In genomic region chr10:74000244-74000643, GRCh38 we compare ENCODE assay signal across 8 cellular contexts. TPM values are rescaled to one million over a fixed set of nuclear protein-coding genes. Genes with fewer than 3 reads are reported as not detected.
DNase-seq lines count a peak whose midpoint lies in the region; ATAC-seq, FAIRE-seq and TF ChIP-seq lines count a peak whose summit lies in the region.
"Not testable (repeated sequence)": the region's sequence is repeated elsewhere in the genome, so short reads cannot be mapped to it uniquely, and the experiment has no call there.

No MANE protein-coding gene starts in this region.

- H3K4me2 ChIP-seq in HepG2 (ENCODE audit: low read depth, low read length) (peak overlapping the region; percentile 92; the same call in 1 of the 2 replicates), osteoblast (ENCODE audit: insufficient read depth, low read length) (peak overlapping the region; percentile 92)

- TF ChIP-seq EP300 in HepG2 (IDR thresholded peaks at IDR 0.05; ENCODE audit: low read depth in 2 of 2, low read length in 2 of 2); HepG2 (CRISPR knock-in tag; IDR thresholded peaks at IDR 0.05; ENCODE audit: borderline replicate concordance): not testable (repeated sequence)

- CTCF ChIA-PET in HepG2 (lab: Yijun Ruan, JAX; ENCODE audit: low intra/inter-chr PET ratio, low total read pairs): interaction anchor here (1.1 kb wide), 1 partner anchor 43 kb away, joined by 3 read pairs; no protein-coding TSS in a partner anchor

- WGBS in HepG2 (ENCODE audit: low lambda C conversion rate): 97% methylated on average over 11 of the region's 11 CpGs

- POLR2A ChIA-PET in HepG2 (lab: Yijun Ruan, JAX): interaction anchor here (0.7 to 0.8 kb wide), 2 partner anchors 150 to 177 kb away, joined by 3 to 4 read pairs; no protein-coding TSS in a partner anchor

- in situ Hi-C loops in HepG2 (cut with HindIII; ENCODE audit: extremely low pct_ligation_motif_present, low pct_unique_long_range_greater_than_20kb): not testable (repeated sequence)

- not testable (repeated sequence) for H2AFZ ChIP-seq in HepG2 (ENCODE audit: low read length); osteoblast (ENCODE audit: low read length)

- BruUV-seq in HepG2 (replicated peaks; lab: Mats Ljungman, UMichigan): not testable (repeated sequence)

- H3K36me3 ChIP-seq in HUES48 (ENCODE audit: control insufficient read depth, insufficient read depth, low read length): peaks cover 46% of the 10 kb centered on the region
- H3K36me3 ChIP-seq in HepG2 (replicated peaks in 1 of 2; ENCODE audit: control insufficient read depth in 1 of 2, insufficient read depth in 2 of 2, low read length in 2 of 2); subcutaneous abdominal adipose tissue (ENCODE audit: control insufficient read depth in 5 of 5, insufficient read depth in 5 of 5, low read length in 5 of 5): not testable (repeated sequence)
- peaks cover 18% of the 10 kb centered on the region for H3K36me3 ChIP-seq in osteoblast (ENCODE audit: insufficient read depth, low read length)

- not testable (repeated sequence) for FAIRE-seq in HepG2 (lab: Jason Lieb, UNC)

- H3K27ac Mint-ChIP-seq in T-helper 2 cell treated with Interferon-gamma antibody and Interleukin-4, amounts not matched to agents 5 μg/mL and 100 μg/mL, for 36 hours: not testable (repeated sequence)

- H3K9me3 Mint-ChIP-seq in T-helper 2 cell treated with Interferon-gamma antibody and Interleukin-4, amounts not matched to agents 5 μg/mL and 100 μg/mL, for 36 hours: not testable (repeated sequence)

- H3K27me3 Mint-ChIP-seq in T-helper 2 cell treated with Interferon-gamma antibody and Interleukin-4, amounts not matched to agents 5 μg/mL and 100 μg/mL, for 36 hours (ENCODE audit: low read depth): not testable (repeated sequence)

- H3K4me1 ChIP-seq in HUES48 (ENCODE audit: control insufficient read depth, insufficient read depth, low read length) (peaks cover 15% of the 10 kb centered on the region), HepG2 (ENCODE audit: insufficient read depth, low read length) (peaks cover 31% of the 10 kb centered on the region), osteoblast (ENCODE audit: insufficient read depth, low read length) (peaks cover 34% of the 10 kb centered on the region), subcutaneous abdominal adipose tissue (ENCODE audit: control insufficient read depth in 5 of 5, insufficient read depth in 5 of 5, low read length in 5 of 5) (peaks cover 18 to 42% (median 35%) of the 10 kb centered on the region in 5 donors)

- ATAC-seq in HepG2: not testable (repeated sequence)

- TF ChIP-seq POLR2A in HepG2 (IDR thresholded peaks at IDR 0.05; ENCODE audit: insufficient read depth in 1 of 2, low read depth in 2 of 2, low read length in 2 of 2): not testable (repeated sequence)

- H4K20me1 ChIP-seq in HepG2 (ENCODE audit: insufficient read depth, low read length): not testable (repeated sequence)
- peaks cover 67% of the 10 kb centered on the region for H4K20me1 ChIP-seq in osteoblast (ENCODE audit: insufficient read depth, low read length)

- not testable (repeated sequence) for H3K27me3 ChIP-seq in HUES48 (ENCODE audit: control insufficient read depth, insufficient read depth, low read length); HepG2 (ENCODE audit: control insufficient read depth in 1 of 2, insufficient read depth in 2 of 2, low read length in 2 of 2); osteoblast (ENCODE audit: insufficient read depth, low read length); subcutaneous abdominal adipose tissue (ENCODE audit: control insufficient read depth in 5 of 5, insufficient read depth in 4 of 5, low read length in 5 of 5)

- not testable (repeated sequence) for DNase-seq in AG10803 (ENCODE audit: low read depth); T-helper 2 cell treated with Interferon-gamma antibody and Interleukin-4, amounts not matched to agents 5 μg/mL and 100 μg/mL, for 36 hours (ENCODE audit: low spot score); cardiac fibroblast (ENCODE audit: low read depth in 2 of 2); fibroblast of pulmonary artery (ENCODE audit: low read depth); HepG2 (ENCODE audit: low spot score); osteoblast (ENCODE audit: insufficient read length, low spot score, missing footprints)

- H3K4me1 Mint-ChIP-seq in T-helper 2 cell treated with Interferon-gamma antibody and Interleukin-4, amounts not matched to agents 5 μg/mL and 100 μg/mL, for 36 hours (ENCODE audit: low read depth): peaks cover 34% of the 10 kb centered on the region

- H3K9ac ChIP-seq in HUES48 (ENCODE audit: low read depth, low read length): peak overlapping the region; percentile 99
- H3K9ac ChIP-seq in HepG2 (ENCODE audit: insufficient read depth, low read depth, low read length); subcutaneous abdominal adipose tissue (ENCODE audit: low read length in 5 of 5): not testable (repeated sequence)

- H3K4me3 Mint-ChIP-seq in T-helper 2 cell treated with Interferon-gamma antibody and Interleukin-4, amounts not matched to agents 5 μg/mL and 100 μg/mL, for 36 hours: peak overlapping the region; percentile 95

- H3K9me3 ChIP-seq in HUES48 (ENCODE audit: control insufficient read depth, insufficient read depth, low read length); HepG2 (ENCODE audit: low read length); osteoblast (ENCODE audit: low read depth, low read length); subcutaneous abdominal adipose tissue (ENCODE audit: control insufficient read depth in 5 of 5, low read length in 5 of 5): not testable (repeated sequence)

- TF ChIP-seq RAD21 in HepG2 (CRISPR knock-in tag; IDR thresholded peaks at IDR 0.05): not testable (repeated sequence)

- H3K27ac ChIP-seq in HUES48 (ENCODE audit: low read depth, low read length); HepG2 (ENCODE audit: extremely low read length, insufficient read depth, low read length): not testable (repeated sequence)
- peak overlapping the region; percentile 87 for H3K27ac ChIP-seq in osteoblast (ENCODE audit: low read depth, low read length)
- H3K27ac ChIP-seq in subcutaneous abdominal adipose tissue (ENCODE audit: low read depth, low read length): peak overlapping the region; percentile 99

- H3K79me2 ChIP-seq in HepG2 (ENCODE audit: insufficient read depth, low read length) (peaks cover 22% of the 10 kb centered on the region), osteoblast (ENCODE audit: insufficient read depth, low read length) (peaks cover 70% of the 10 kb centered on the region)

- intact Hi-C loops in HepG2 (cut with micrococcal nuclease; ENCODE audit: unreplicated experiment): not testable (repeated sequence)

- peak overlapping the region; percentile 98 for H3K4me3 ChIP-seq in AG10803 (ENCODE audit: low read length)
- peak overlapping the region; percentile 100 for H3K4me3 ChIP-seq in HUES48 (ENCODE audit: low read depth, low read length)
- H3K4me3 ChIP-seq in cardiac fibroblast (replicated peaks in 1 of 2; ENCODE audit: low read depth in 2 of 2, low read length in 2 of 2): peak overlapping the region; percentile 96 to 97
- H3K4me3 ChIP-seq in fibroblast of pulmonary artery (replicated peaks; ENCODE audit: low read depth, low read length): peak overlapping the region; percentile 98
- not testable (repeated sequence) for H3K4me3 ChIP-seq in HepG2 (replicated peaks in 1 of 3; ENCODE audit: insufficient read depth in 1 of 3, low read depth in 2 of 3, low read length in 3 of 3)
- H3K4me3 ChIP-seq in osteoblast (ENCODE audit: insufficient read depth, low read length): peak overlapping the region; percentile 100
- H3K4me3 ChIP-seq in subcutaneous abdominal adipose tissue (ENCODE audit: low read depth in 1 of 5, low read length in 5 of 5): peak overlapping the region; percentile 13 to 99 (median 98)

- peaks cover 22% of the 10 kb centered on the region for H3K36me3 Mint-ChIP-seq in T-helper 2 cell treated with Interferon-gamma antibody and Interleukin-4, amounts not matched to agents 5 μg/mL and 100 μg/mL, for 36 hours (ENCODE audit: low read depth)

- not testable (repeated sequence) for TF ChIP-seq CTCF in AG10803 (conservative IDR thresholded peaks at IDR 0.05; ENCODE audit: low read length); cardiac fibroblast (IDR thresholded peaks at IDR 0.05; ENCODE audit: low read depth, low read length); fibroblast of pulmonary artery (IDR thresholded peaks at IDR 0.05; ENCODE audit: low read length, missing control alignments); HepG2 (CRISPR knock-in tag; IDR thresholded peaks at IDR 0.05); osteoblast (IDR thresholded peaks at IDR 0.05; ENCODE audit: extremely low read depth, low read depth, low read length)

RNA-seq across cellular contexts. Expression of gene VCL, which starts 2.3 kb away (rescaled TPM):
- 23.7 and 26.9 TPM in 2 replicates for total RNA-seq in HepG2 (2016; rRNA removed; fragmentation: Illumina TruSeq; extraction: Trizol)
- total RNA-seq in HepG2 (2016; cell fraction: cytosol; rRNA removed; fragmentation: Illumina TruSeq; extraction: Trizol; ENCODE audit: low read depth): 1.3 and 2.3 TPM in 2 replicates
- 20.6 and 25.2 TPM in 2 replicates for total RNA-seq in HepG2 (2016; cell fraction: insoluble cytoplasmic fraction; rRNA removed; fragmentation: Illumina TruSeq; extraction: Trizol)
- total RNA-seq in HepG2 (2016; cell fraction: membrane; rRNA removed; fragmentation: Illumina TruSeq; extraction: Trizol): 4.6 and 6.2 TPM in 2 replicates
- 28.7 and 35.3 TPM in 2 replicates for total RNA-seq in HepG2 (2016; cell fraction: nucleus; rRNA removed; fragmentation: Illumina TruSeq; extraction: Trizol)
- polyA plus RNA-seq in HepG2 (2011; rRNA removed): 15.9 and 17.3 TPM in 2 replicates
- polyA plus RNA-seq in HepG2 (2011; cell fraction: cytosol; rRNA removed): 7.7 and 9.9 TPM in 2 replicates
- polyA plus RNA-seq in HepG2 (2011; cell fraction: nucleus; rRNA removed): 14.7 and 14.8 TPM in 2 replicates
- 10.9 and 12.0 TPM in 2 replicates for polyA plus RNA-seq in HepG2 (2012)
- 0.78 and 0.81 TPM in 2 replicates for polyA plus RNA-seq in HepG2 (2016; cell fraction: cytosol; fragmentation: Illumina TruSeq; extraction: Trizol; ENCODE audit: low read depth)
- 12.1 and 14.0 TPM in 2 replicates for polyA plus RNA-seq in HepG2 (2016; cell fraction: insoluble cytoplasmic fraction; fragmentation: Illumina TruSeq; extraction: Trizol; ENCODE audit: low read depth)
- polyA plus RNA-seq in HepG2 (2016; cell fraction: membrane; fragmentation: Illumina TruSeq; extraction: Trizol; ENCODE audit: low read depth): 1.8 and 2.1 TPM in 2 replicates
- 22.1 and 22.9 TPM in 2 replicates for polyA plus RNA-seq in HepG2 (2016; cell fraction: nucleus; fragmentation: Illumina TruSeq; extraction: Trizol; ENCODE audit: insufficient read depth, low read depth)
- 29.5 and 80.4 TPM in 2 replicates for polyA minus RNA-seq in HepG2 (2011; rRNA and poly(A)+ RNA removed; ENCODE audit: low replicate concordance)
- polyA minus RNA-seq in HepG2 (2011; cell fraction: cytosol; rRNA and poly(A)+ RNA removed): 14.3 and 18.8 TPM in 2 replicates
- 39.1 and 52.5 TPM in 2 replicates for polyA minus RNA-seq in HepG2 (2011; cell fraction: nucleus; rRNA and poly(A)+ RNA removed)
- 169 and 201 TPM in 2 replicates for total RNA-seq in osteoblast
